27 cellular contexts compared by ENCODE assay signal in the genomic region with DNA sequence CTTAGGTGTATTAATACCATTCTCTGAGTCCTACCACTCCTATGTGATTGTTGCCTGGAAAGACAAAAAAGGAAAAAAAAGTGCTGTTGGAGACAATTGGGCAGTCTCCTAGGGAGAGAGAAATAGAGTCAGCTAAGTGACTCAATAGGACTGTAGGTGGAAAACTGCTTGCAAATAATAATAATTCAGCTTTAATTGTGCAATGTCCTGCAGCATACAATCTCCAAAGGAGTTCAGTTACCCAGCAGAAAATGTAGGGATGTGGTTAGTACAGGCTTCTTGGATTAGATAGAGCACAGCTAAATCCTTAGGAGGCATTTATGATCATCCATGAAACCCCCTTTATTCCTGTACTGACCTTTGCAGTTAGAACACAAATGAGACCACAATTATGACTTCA. TPM values are rescaled to one million over a fixed set of nuclear protein-coding genes. Genes with fewer than 3 reads are reported as not detected.
A peak's percentile ranks its signal among the peaks of the same experiment; 100 is the strongest.
DNase-seq lines count a peak whose midpoint lies in the region; ATAC-seq and TF ChIP-seq lines count a peak whose summit lies in the region.
"Had no signal": no experiment of that assay in that cellular context is flagged by ENCODE, and none has a peak within 500 bp of the region (broad histone marks: within the 10 kb centered on the region; RNA-seq: fewer than 3 reads in every experiment).

No MANE protein-coding gene starts in this region.

- H3K27me3 ChIP-seq in HCT116 (ENCODE audit: insufficient read depth, low read length): no peaks in the 10 kb centered on the region
- H3K27me3 ChIP-seq in stomach: no peaks in the 10 kb centered on the region
- H3K27me3 ChIP-seq: body of pancreas, neural progenitor cell, pancreas, vagina had no signal

- H3K4me3 Mint-ChIP-seq in neural crest cell: peak overlapping the region; percentile 4
- H3K4me3 Mint-ChIP-seq: activated T-cell treated with anti-CD3 and anti-CD28 coated beads, Interleukin-2, amount 50 U/mL, for 72 hours; B cell; CD4-positive, alpha-beta memory T cell; neural progenitor cell; T-helper 17 cell had no signal

- H3K36me3 ChIP-seq in HCT116 (ENCODE audit: control insufficient read depth in 1 of 2, insufficient read depth in 2 of 2, low read length in 2 of 2): no peaks in the 10 kb centered on the region
- peaks cover 4% of the 10 kb centered on the region; the same call in 1 of the 2 replicates for H3K36me3 ChIP-seq in SK-N-MC (ENCODE audit: insufficient read depth, low read length)
- H3K36me3 ChIP-seq in stomach: peaks cover 0 to 1% (median under 1%) of the 10 kb centered on the region in 4 donors
- H3K36me3 ChIP-seq: neural progenitor cell, pancreas, thoracic aorta, vagina had no signal

- peaks cover under 1% of the 10 kb centered on the region for H3K36me3 Mint-ChIP-seq in neural crest cell (ENCODE audit: low read depth)

- peaks cover 4% of the 10 kb centered on the region for H3K27me3 Mint-ChIP-seq in neural crest cell (ENCODE audit: low read depth)
- H3K27me3 Mint-ChIP-seq: B cell; CD4-positive, alpha-beta memory T cell; T-helper 17 cell had no signal

- POLR2A ChIA-PET in HCT116 (lab: Charles Lee): no interaction called here

- H3K4me1 ChIP-seq in HCT116 (ENCODE audit: control insufficient read depth in 1 of 2, insufficient read depth in 2 of 2, low read length in 2 of 2) (peaks cover 40 to 74% of the 10 kb centered on the region in 2 experiments), stomach (peaks cover 15 to 45% (median 29%) of the 10 kb centered on the region in 4 donors)

- no peak for TF ChIP-seq RAD21 in HCT116 (IDR thresholded peaks at IDR 0.05; ENCODE audit: low read depth)

- peaks cover 43% of the 10 kb centered on the region for H3K4me1 Mint-ChIP-seq in neural crest cell

- no peak for ATAC-seq in HCT116
- ATAC-seq: activated T-cell treated with anti-CD3 and anti-CD28 coated beads, Interleukin-2, amount 50 U/mL, for 72 hours; body of pancreas; pancreas; stimulated activated naive CD8-positive, alpha-beta T cell treated with anti-CD3 and anti-CD28 coated beads, Interleukin-15, Interleukin-2, amounts not matched to agents 100 U/mL and 50 U/mL, for 24 hours; T-helper 17 cell had no signal

- H3K9ac ChIP-seq in HCT116 (ENCODE audit: low read length): no peak overlapping the region
- peak overlapping the region; percentile 28 for H3K9ac ChIP-seq in SK-N-MC (ENCODE audit: insufficient read length)
- H3K9ac ChIP-seq: neural progenitor cell had no signal

- H3K9me3 ChIP-seq in HCT116 (ENCODE audit: control insufficient read depth in 1 of 2, insufficient read depth in 1 of 2, low read depth in 1 of 2, low read length in 2 of 2): no peaks in the 10 kb centered on the region
- H3K9me3 ChIP-seq in SK-N-MC (ENCODE audit: low read depth, low read length): no peaks in the 10 kb centered on the region
- no peaks in the 10 kb centered on the region for H3K9me3 ChIP-seq in stomach
- H3K9me3 ChIP-seq: body of pancreas, pancreas, thoracic aorta, vagina had no signal

- no peak overlapping the region for H3K27ac Mint-ChIP-seq in neural crest cell (ENCODE audit: unreplicated experiment)
- H3K27ac Mint-ChIP-seq: activated T-cell treated with anti-CD3 and anti-CD28 coated beads, Interleukin-2, amount 50 U/mL, for 72 hours; B cell; CD4-positive, alpha-beta memory T cell; neural progenitor cell; T-helper 17 cell had no signal

- TF ChIP-seq POLR2A in HCT116 (IDR thresholded peaks at IDR 0.05; ENCODE audit: borderline replicate concordance, extremely low read depth, insufficient read depth, insufficient read length) (no peak), stomach (IDR thresholded peaks at IDR 0.05) (no peak)

- no peak overlapping the region for H3K27ac ChIP-seq in HCT116 (ENCODE audit: low read depth, low read length)
- no peak overlapping the region for H3K27ac ChIP-seq in SK-N-MC
- peak overlapping the region; percentile 88 for H3K27ac ChIP-seq in epithelial cell of prostate
- H3K27ac ChIP-seq in stomach: no peak overlapping the region
- H3K27ac ChIP-seq: body of pancreas, neural progenitor cell, pancreas, thoracic aorta, vagina had no signal

- TF ChIP-seq EP300 in stomach (IDR thresholded peaks at IDR 0.05): no peak

- peaks cover 3% of the 10 kb centered on the region; the same call in 1 of the 2 replicates for H4K20me1 ChIP-seq in HCT116 (ENCODE audit: insufficient read depth)

- H3K79me2 ChIP-seq in HCT116 (ENCODE audit: insufficient read depth, low read length): peaks cover 40% of the 10 kb centered on the region

- CTCF ChIA-PET in HCT116 (lab: Charles Lee): interaction anchor here (1.2 kb wide), 1 partner anchor 23 kb away, joined by 3 read pairs; a partner anchor contains a TSS

- no TSS peak for BruUV-seq in HCT116 (replicated peaks; lab: Mats Ljungman, UMichigan)

- H3K4me2 ChIP-seq in HCT116 (ENCODE audit: low read length): peak overlapping the region; percentile 91; the same call in 1 of the 2 replicates
- H3K4me2 ChIP-seq: neural progenitor cell had no signal

- H3K9me3 Mint-ChIP-seq in neural crest cell: no peaks in the 10 kb centered on the region
- H3K9me3 Mint-ChIP-seq: activated T-cell treated with anti-CD3 and anti-CD28 coated beads, Interleukin-2, amount 50 U/mL, for 72 hours; CD4-positive, alpha-beta memory T cell; neural progenitor cell had no signal

- no peaks in the 10 kb centered on the region for H3K9me2 ChIP-seq in HCT116 (ENCODE audit: insufficient read depth)

- TF ChIP-seq CTCF in HCT116 (IDR thresholded peaks at IDR 0.05 in 2 of 3, conservative IDR thresholded peaks at IDR 0.05 in 1 of 3; ENCODE audit: borderline replicate concordance in 1 of 3, insufficient read depth in 1 of 3, low read depth in 2 of 3, low read length in 2 of 3) (no peak), neural crest cell (conservative IDR thresholded peaks at IDR 0.05) (no peak), stomach (IDR thresholded peaks at IDR 0.05) (no peak)

- no peak overlapping the region for H2AFZ ChIP-seq in HCT116 (ENCODE audit: low read depth, low read length, poor library complexity, severe bottlenecking)
- H2AFZ ChIP-seq: neural progenitor cell had no signal

- H3K4me3 ChIP-seq in HCT116 (replicated peaks in 1 of 2; ENCODE audit: low read depth in 1 of 2, low read length in 2 of 2) (no peak overlapping the region), SK-N-MC (no peak overlapping the region), stomach (no peak overlapping the region)
- H3K4me3 ChIP-seq: body of pancreas, lung, neural progenitor cell, pancreas, thoracic aorta, vagina had no signal

- RAD21 ChIA-PET in HCT116 (lab: Charles Lee; ENCODE audit: low non-redundant PET in 1 of 2, low total read pairs in 2 of 2, uncharacterized antibody in 2 of 2, unreplicated experiment in 2 of 2): no interaction called here

- intact Hi-C loops in HCT116 (cut with micrococcal nuclease) (no loop called here), stomach (cut with DNase I; ENCODE audit: low total_unique reads) (no loop called here)

- DNase-seq in HCT116 (ENCODE audit: low read depth, low spot score) (no peak), SK-N-MC (ENCODE audit: low read depth, low spot score) (no peak), epithelial cell of prostate (ENCODE audit: low read depth, low spot score) (no peak), neural crest cell (ENCODE audit: low read depth, low spot score) (no peak), NCI-H1930 (lab: John Stamatoyannopoulos, UW) (no peak), stomach (no peak), NCI-H345 (lab: John Stamatoyannopoulos, UW) (no peak)
- DNase-seq in activated CD4-positive, alpha-beta T cell treated with anti-CD3 and anti-CD28 coated beads, Interleukin-2, amount 50 U/mL, for 1 hour: no peak
- DNase-seq: activated CD4-positive, alpha-beta T cell treated with anti-CD3 and anti-CD28 coated beads, Interleukin-2, amount 50 U/mL, for 48 hours; activated naive CD4-positive, alpha-beta T cell treated with Interleukin-2 at 50 U/mL for 16 hours; activated T-cell treated with anti-CD3 and anti-CD28 coated beads, Interleukin-2, amount 50 U/mL, for 72 hours; body of pancreas; CD4-positive, alpha-beta memory T cell; cerebellar nuclear complex; hippocampal formation; NCI-H446 treated with DMSO at 0.1 percent for 48 hours; NCI-H82; pancreas; retina; stimulated activated CD4-positive, alpha-beta T cell treated with anti-CD3 and anti-CD28 coated beads, Interleukin-1b, Interleukin-23, amount 100 ng/mL, for 48 hours; stimulated activated naive CD8-positive, alpha-beta T cell treated with anti-CD3 and anti-CD28 coated beads, Interleukin-15, Interleukin-2, amounts not matched to agents 100 U/mL and 50 U/mL, for 24 hours; T-helper 17 cell had no signal

TF ChIP-seq in HCT116, 20 proteins besides CTCF, POLR2A, EP300 and RAD21 (continues in another document):
- TF ChIP-seq CBX3 (IDR thresholded peaks at IDR 0.05; ENCODE audit: low read depth) (no peak), SIN3A (IDR thresholded peaks at IDR 0.05; ENCODE audit: low read depth) (no peak), ZFX (IDR thresholded peaks at IDR 0.05) (no peak), POLR2AphosphoS5 (IDR thresholded peaks at IDR 0.05; ENCODE audit: low read depth, low read length) (no peak)
- TF ChIP-seq, protein P1, sequence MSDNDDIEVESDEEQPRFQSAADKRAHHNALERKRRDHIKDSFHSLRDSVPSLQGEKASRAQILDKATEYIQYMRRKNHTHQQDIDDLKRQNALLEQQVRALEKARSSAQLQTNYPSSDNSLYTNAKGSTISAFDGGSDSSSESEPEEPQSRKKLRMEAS (IDR thresholded peaks at IDR 0.05): no peak

RNA-seq across cellular contexts. Expression of a gene that starts 3.0 kb away (rescaled TPM):
- 297 TPM for total RNA-seq in HCT116 (2021; ENCODE audit: unreplicated experiment)
- polyA plus RNA-seq in HCT116 (2012): 280 and 293 TPM in 2 replicates
- total RNA-seq in neural crest cell: 350 and 361 TPM in 2 replicates
- total RNA-seq in stomach: 100 to 1,000 TPM in 2 of 5 donors, 10 to 100 TPM in 3; 41.1 to 218 (median 92.3) TPM
- 100 to 1,000 TPM in 2 of 3 donors, 10 to 100 TPM in 1; 86.1 to 116 (median 112) TPM for polyA plus RNA-seq in stomach

RNA-seq across cellular contexts. Expression of a gene that starts 23.4 kb away (rescaled TPM):
- 243 TPM for total RNA-seq in HCT116 (2021; ENCODE audit: unreplicated experiment)
- polyA plus RNA-seq in HCT116 (2012): 237 and 321 TPM in 2 replicates
- total RNA-seq in neural crest cell: 375 and 382 TPM in 2 replicates
- 100 to 1,000 TPM in 4 of 5 donors, 10 to 100 TPM in 1; 27.2 to 197 (median 114) TPM for total RNA-seq in stomach
- 100 to 1,000 TPM; 476 to 580 (median 578) TPM for polyA plus RNA-seq in stomach

RNA-seq across cellular contexts. Expression of a gene that starts 26.3 kb away (rescaled TPM):
- total RNA-seq in HCT116 (2021; ENCODE audit: unreplicated experiment): 48.7 TPM
- 10.8 and 11.3 TPM in 2 replicates for polyA plus RNA-seq in HCT116 (2012)
- total RNA-seq in neural crest cell: 32.0 and 33.8 TPM in 2 replicates
- total RNA-seq in stomach: 10 to 100 TPM in 3 of 5 donors, 1 to 10 TPM in 2; 4.0 to 25.3 (median 13.4) TPM
- 10 to 100 TPM in 2 of 3 donors, 1 to 10 TPM in 1; 8.7 to 13.9 (median 12.5) TPM for polyA plus RNA-seq in stomach

RNA-seq across cellular contexts. Expression of a gene that starts 26.3 kb away (rescaled TPM):
- total RNA-seq in HCT116 (2021; ENCODE audit: unreplicated experiment) (40.3 TPM), neural crest cell (38.0 and 38.1 TPM in 2 replicates), stomach (10 to 100 TPM in 2 of 5 donors, 1 to 10 TPM in 3; 4.7 to 15.2 (median 8.7) TPM)
- 26.2 and 31.0 TPM in 2 replicates for polyA plus RNA-seq in HCT116 (2012)
- polyA plus RNA-seq in stomach: 10 to 100 TPM; 32.6 to 40.6 (median 37.4) TPM

RNA-seq across cellular contexts. Expression of a gene that starts 34.6 kb away (rescaled TPM):
- total RNA-seq in HCT116 (2021; ENCODE audit: unreplicated experiment) (464 TPM), neural crest cell (315 and 320 TPM in 2 replicates), stomach (1,000 to 10,000 TPM in 1 of 5 donors, 100 to 1,000 TPM in 3, 10 to 100 TPM in 1; 86.4 to 1,200 (median 463) TPM)
- 823 and 895 TPM in 2 replicates for polyA plus RNA-seq in HCT116 (2012)
- polyA plus RNA-seq in stomach: 1,000 to 10,000 TPM in 1 of 3 donors, 100 to 1,000 TPM in 2; 475 to 1,009 (median 901) TPM
